8 cellular contexts compared by ENCODE assay signal in genomic region chr3:57169872-57170623, GRCh38. TPM values are rescaled to one million over a fixed set of nuclear protein-coding genes. Genes with fewer than 3 reads are reported as not detected.
DNase-seq lines count a peak whose midpoint lies in the region; ATAC-seq and TF ChIP-seq lines count a peak whose summit lies in the region.

No MANE protein-coding gene starts in this region.

- no peak overlapping the region for H3K27ac ChIP-seq in endodermal cell (ENCODE audit: low read depth, low read length)
- H3K27ac ChIP-seq in mesendoderm (ENCODE audit: low read depth, low read length), result no peak overlapping the region

- no peak overlapping the region for H2BK15ac ChIP-seq in mesendoderm (replicated peaks; ENCODE audit: low read depth)

- H3K4me1 ChIP-seq in endodermal cell (ENCODE audit: control insufficient read depth, insufficient read depth, low read length), result peaks cover 16% of the 10 kb centered on the region
- H3K4me1 ChIP-seq in mesendoderm (ENCODE audit: control insufficient read depth, low read depth, low read length), result peaks cover 15% of the 10 kb centered on the region

- peak overlapping the region; percentile 56 for H3K4me2 ChIP-seq in mesendoderm (ENCODE audit: low read length)

- peaks cover 44% of the 10 kb centered on the region for H3K4me1 Mint-ChIP-seq in endodermal cell

- no peak overlapping the region for H4K8ac ChIP-seq in mesendoderm (ENCODE audit: low read depth, low read length)

- H3K4me3 ChIP-seq in endodermal cell (ENCODE audit: low read length) (no peak overlapping the region), mesendoderm (ENCODE audit: low read length) (no peak overlapping the region)

- peak; percentile 81 for ATAC-seq in HG03045 (IDR thresholded peaks at IDR 0.05; ENCODE audit: unreplicated experiment)

- no peak overlapping the region for H2AK5ac ChIP-seq in mesendoderm (ENCODE audit: low read length)

- H3K56ac ChIP-seq in mesendoderm (ENCODE audit: low read length), result peak overlapping the region; percentile 83

- H3K27ac Mint-ChIP-seq in endodermal cell, result peak overlapping the region; percentile 70

- no peaks in the 10 kb centered on the region for H3K27me3 Mint-ChIP-seq in endodermal cell (ENCODE audit: insufficient read depth)

- peak; percentile 42 to 65 for DNase-seq in NOMO-1 (lab: John Stamatoyannopoulos, UW; ENCODE audit: unreplicated experiment in 2 of 2)
- no peak for DNase-seq in NOMO-1 treated with dmso at 0.1 percent for 144 hours (lab: John Stamatoyannopoulos, UW; ENCODE audit: unreplicated experiment)
- DNase-seq in NCI-H69 (lab: John Stamatoyannopoulos, UW), result peak; percentile 73
- DNase-seq in activated CD8-positive, alpha-beta memory T cell treated with anti-CD3 and anti-CD28 coated beads for 48 hours (ENCODE audit: low read depth in 2 of 3, low spot score in 2 of 3), result peak; percentile 16 to 67 (median 35)
- peak; percentile 94 for DNase-seq in endodermal cell
- DNase-seq in mesendoderm, result peak; percentile 91
- peak; percentile 33 for DNase-seq in stimulated activated CD8-positive, alpha-beta memory T cell treated with anti-CD3 and anti-CD28 coated beads, Interleukin-15, amount 100 ng/mL, for 24 hours (ENCODE audit: low read depth)

- no peaks in the 10 kb centered on the region for H3K36me3 Mint-ChIP-seq in endodermal cell (ENCODE audit: low read depth)

- peak overlapping the region; percentile 52 for H3K4me3 Mint-ChIP-seq in endodermal cell

- no peaks in the 10 kb centered on the region for H3K9me3 ChIP-seq in endodermal cell (ENCODE audit: control insufficient read depth, low read length)

- H3K9ac ChIP-seq in endodermal cell (ENCODE audit: extremely low read depth, low read length, poor library complexity, severe bottlenecking) (no peak overlapping the region), mesendoderm (ENCODE audit: low read length) (peak overlapping the region; percentile 62)

- no peak overlapping the region for H4K5ac ChIP-seq in mesendoderm (ENCODE audit: low read length)

- peak overlapping the region; percentile 81 for H3K18ac ChIP-seq in mesendoderm (ENCODE audit: low read length)

- WGBS in endodermal cell (ENCODE audit: insufficient coverage in 1 of 2, insufficient read length in 1 of 2), 2 experiments, result 29 to 52% methylated on average over 18 to 40 of the region's 40 CpGs
- WGBS in mesendoderm (ENCODE audit: extremely low coverage, insufficient coverage, low lambda C conversion rate), result no CpG with 5 or more reads among the region's 40 CpGs

- no peak overlapping the region for H3K23ac ChIP-seq in mesendoderm (ENCODE audit: low read length)

- peak overlapping the region; percentile 33 for H2BK120ac ChIP-seq in mesendoderm (ENCODE audit: low read depth, low read length)

- no peak overlapping the region for H3K4ac ChIP-seq in mesendoderm (ENCODE audit: low read depth, low read length)

- peak overlapping the region; percentile 81 for H2BK5ac ChIP-seq in mesendoderm (ENCODE audit: low read length)

- peaks cover under 1% of the 10 kb centered on the region for H3K79me2 ChIP-seq in mesendoderm (ENCODE audit: control insufficient read depth, insufficient read depth, low read length)

- no peaks in the 10 kb centered on the region for H3K36me3 ChIP-seq in endodermal cell (ENCODE audit: control insufficient read depth, insufficient read depth, low read length)
- no peaks in the 10 kb centered on the region for H3K36me3 ChIP-seq in mesendoderm (ENCODE audit: control insufficient read depth, insufficient read depth, low read length)

- H3K9me3 Mint-ChIP-seq in endodermal cell, result no peaks in the 10 kb centered on the region

- peak; percentile 98 for TF ChIP-seq CTCF in endodermal cell (conservative IDR thresholded peaks at IDR 0.05)

- H3K79me1 ChIP-seq in mesendoderm (ENCODE audit: low read length), result no peaks in the 10 kb centered on the region

- H3K27me3 ChIP-seq in endodermal cell (ENCODE audit: control insufficient read depth, insufficient read depth, low read length, poor library complexity, severe bottlenecking) (no peaks in the 10 kb centered on the region), mesendoderm (ENCODE audit: insufficient read depth, low read length, poor library complexity) (no peaks in the 10 kb centered on the region)

RNA-seq across cellular contexts. Expression of gene IL17RD, which starts 4.9 kb away (rescaled TPM):
- 10 to 100 TPM; 47.1 to 71.3 TPM for total RNA-seq in endodermal cell
- polyA plus RNA-seq in endodermal cell (2013, experiment 1 of 2), result 51.2 TPM
- polyA plus RNA-seq in endodermal cell (2013, experiment 2 of 2), result 54.8 TPM
- 69.8 TPM for polyA plus RNA-seq in mesendoderm (2013, experiment 1 of 2)
- 70.2 TPM for polyA plus RNA-seq in mesendoderm (2013, experiment 2 of 2)

RNA-seq across cellular contexts. Expression of gene HESX1, which starts 29.7 kb away (rescaled TPM):
- total RNA-seq in endodermal cell, result 1 to 10 TPM; 3.8 to 8.0 TPM
- polyA plus RNA-seq in endodermal cell (2013, experiment 1 of 2), result 6.6 TPM
- polyA plus RNA-seq in endodermal cell (2013, experiment 2 of 2), result 4.8 TPM
- 1.3 TPM for polyA plus RNA-seq in mesendoderm (2013, experiment 1 of 2)
- polyA plus RNA-seq in mesendoderm (2013, experiment 2 of 2), result 1.4 TPM

RNA-seq across cellular contexts. Expression of gene APPL1, which starts 57.5 kb away (rescaled TPM):
- 10 to 100 TPM; 46.9 to 61.1 TPM for total RNA-seq in endodermal cell
- 20.8 TPM for polyA plus RNA-seq in endodermal cell (2013, experiment 1 of 2)
- 23.9 TPM for polyA plus RNA-seq in endodermal cell (2013, experiment 2 of 2)
- polyA plus RNA-seq in mesendoderm (2013, experiment 1 of 2), result 26.5 TPM
- 26.4 TPM for polyA plus RNA-seq in mesendoderm (2013, experiment 2 of 2)
